In the genomic region with DNA sequence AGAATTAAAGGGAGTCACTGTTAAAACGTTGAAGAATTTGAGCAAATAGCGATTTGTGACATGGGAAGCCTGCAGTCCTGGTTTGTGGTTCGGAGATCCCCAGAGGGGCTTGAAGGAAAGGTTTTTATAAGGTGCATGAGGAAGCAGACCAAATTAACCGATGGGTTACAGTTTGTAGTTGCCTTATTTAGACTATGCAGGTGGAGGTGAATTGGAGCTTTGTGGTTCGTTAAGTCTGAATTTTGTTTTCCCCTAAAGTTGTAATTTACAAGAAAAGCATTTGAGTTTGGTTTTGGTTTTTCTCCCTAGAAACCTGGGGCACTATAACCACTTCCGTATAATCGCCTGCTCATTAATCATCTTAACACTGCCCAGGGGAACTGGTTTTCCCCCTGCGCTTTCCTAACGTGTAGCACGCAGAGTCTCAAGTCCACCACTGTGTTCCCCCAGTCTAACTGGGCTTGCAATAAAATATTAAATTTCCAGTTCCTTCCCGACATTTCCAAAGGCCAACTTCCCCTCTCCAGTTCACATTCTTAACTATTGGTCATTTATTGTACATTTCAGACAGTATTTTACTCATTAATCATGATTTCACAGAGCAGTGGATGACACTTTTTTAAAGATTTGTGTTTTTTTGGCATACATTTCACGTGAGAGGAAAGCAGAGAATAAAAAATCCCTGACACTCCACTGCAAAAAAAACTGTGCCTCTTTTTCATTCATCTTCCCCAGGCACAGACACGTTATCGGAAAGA, we compare ENCODE assay signal across 1 cellular context.
TF ChIP-seq lines count a peak whose summit lies in the region.

No MANE protein-coding gene starts in this region.

TF ChIP-seq in K562, 482 proteins besides CTCF, POLR2A, EP300 and RAD21 (continued from another document):
- TF ChIP-seq, protein P1, sequence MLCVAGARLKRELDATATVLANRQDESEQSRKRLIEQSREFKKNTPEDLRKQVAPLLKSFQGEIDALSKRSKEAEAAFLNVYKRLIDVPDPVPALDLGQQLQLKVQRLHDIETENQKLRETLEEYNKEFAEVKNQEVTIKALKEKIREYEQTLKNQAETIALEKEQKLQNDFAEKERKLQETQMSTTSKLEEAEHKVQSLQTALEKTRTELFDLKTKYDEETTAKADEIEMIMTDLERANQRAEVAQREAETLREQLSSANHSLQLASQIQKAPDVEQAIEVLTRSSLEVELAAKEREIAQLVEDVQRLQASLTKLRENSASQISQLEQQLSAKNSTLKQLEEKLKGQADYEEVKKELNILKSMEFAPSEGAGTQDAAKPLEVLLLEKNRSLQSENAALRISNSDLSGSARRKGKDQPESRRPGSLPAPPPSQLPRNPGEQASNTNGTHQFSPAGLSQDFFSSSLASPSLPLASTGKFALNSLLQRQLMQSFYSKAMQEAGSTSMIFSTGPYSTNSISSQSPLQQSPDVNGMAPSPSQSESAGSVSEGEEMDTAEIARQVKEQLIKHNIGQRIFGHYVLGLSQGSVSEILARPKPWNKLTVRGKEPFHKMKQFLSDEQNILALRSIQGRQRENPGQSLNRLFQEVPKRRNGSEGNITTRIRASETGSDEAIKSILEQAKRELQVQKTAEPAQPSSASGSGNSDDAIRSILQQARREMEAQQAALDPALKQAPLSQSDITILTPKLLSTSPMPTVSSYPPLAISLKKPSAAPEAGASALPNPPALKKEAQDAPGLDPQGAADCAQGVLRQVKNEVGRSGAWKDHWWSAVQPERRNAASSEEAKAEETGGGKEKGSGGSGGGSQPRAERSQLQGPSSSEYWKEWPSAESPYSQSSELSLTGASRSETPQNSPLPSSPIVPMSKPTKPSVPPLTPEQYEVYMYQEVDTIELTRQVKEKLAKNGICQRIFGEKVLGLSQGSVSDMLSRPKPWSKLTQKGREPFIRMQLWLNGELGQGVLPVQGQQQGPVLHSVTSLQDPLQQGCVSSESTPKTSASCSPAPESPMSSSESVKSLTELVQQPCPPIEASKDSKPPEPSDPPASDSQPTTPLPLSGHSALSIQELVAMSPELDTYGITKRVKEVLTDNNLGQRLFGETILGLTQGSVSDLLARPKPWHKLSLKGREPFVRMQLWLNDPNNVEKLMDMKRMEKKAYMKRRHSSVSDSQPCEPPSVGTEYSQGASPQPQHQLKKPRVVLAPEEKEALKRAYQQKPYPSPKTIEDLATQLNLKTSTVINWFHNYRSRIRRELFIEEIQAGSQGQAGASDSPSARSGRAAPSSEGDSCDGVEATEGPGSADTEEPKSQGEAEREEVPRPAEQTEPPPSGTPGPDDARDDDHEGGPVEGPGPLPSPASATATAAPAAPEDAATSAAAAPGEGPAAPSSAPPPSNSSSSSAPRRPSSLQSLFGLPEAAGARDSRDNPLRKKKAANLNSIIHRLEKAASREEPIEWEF (CRISPR knock-in tag; IDR thresholded peaks at IDR 0.05), result no peak
